ENCODE assay signal across 1 cellular context in the genomic region with DNA sequence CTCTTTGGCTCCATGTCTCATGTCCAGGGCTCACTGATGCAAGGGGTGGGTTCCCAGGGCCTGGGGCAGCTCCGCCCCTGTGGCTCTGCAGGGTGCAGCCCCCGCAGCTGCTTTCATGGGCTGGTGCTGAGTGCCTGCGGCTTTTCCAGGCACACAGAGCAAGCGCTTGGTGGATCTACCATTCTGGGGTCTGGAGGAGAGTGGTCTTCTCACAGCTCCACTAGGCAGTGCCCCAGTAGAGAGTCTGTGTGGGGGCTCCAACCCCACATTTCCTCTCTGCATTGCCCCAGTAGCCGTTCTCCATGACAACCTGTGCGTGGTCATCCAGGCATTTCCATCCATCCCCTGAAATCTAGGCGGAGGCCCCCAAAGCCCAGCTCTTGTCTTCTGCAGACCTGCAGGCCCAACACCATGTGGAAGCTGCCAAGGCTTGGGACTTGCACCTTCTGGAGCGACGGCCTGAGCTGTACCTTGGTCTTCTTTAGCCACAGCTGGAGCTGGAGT.
TF ChIP-seq lines count a peak whose summit lies in the region.

No MANE protein-coding gene starts in this region.

TF ChIP-seq in K562, 482 proteins besides CTCF, POLR2A, EP300 and RAD21:
- TF ChIP-seq RBM25 (IDR thresholded peaks at IDR 0.05; ENCODE audit: low read depth, low read length, severe bottlenecking), result no peak
- TF ChIP-seq, protein P1, sequence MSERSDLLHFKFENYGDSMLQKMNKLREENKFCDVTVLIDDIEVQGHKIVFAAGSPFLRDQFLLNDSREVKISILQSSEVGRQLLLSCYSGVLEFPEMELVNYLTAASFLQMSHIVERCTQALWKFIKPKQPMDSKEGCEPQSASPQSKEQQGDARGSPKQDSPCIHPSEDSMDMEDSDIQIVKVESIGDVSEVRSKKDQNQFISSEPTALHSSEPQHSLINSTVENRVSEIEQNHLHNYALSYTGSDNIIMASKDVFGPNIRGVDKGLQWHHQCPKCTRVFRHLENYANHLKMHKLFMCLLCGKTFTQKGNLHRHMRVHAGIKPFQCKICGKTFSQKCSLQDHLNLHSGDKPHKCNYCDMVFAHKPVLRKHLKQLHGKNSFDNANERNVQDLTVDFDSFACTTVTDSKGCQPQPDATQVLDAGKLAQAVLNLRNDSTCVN (CRISPR knock-in tag; IDR thresholded peaks at IDR 0.05), result no peak
